1 cellular context compared by ENCODE assay signal in the genomic region with DNA sequence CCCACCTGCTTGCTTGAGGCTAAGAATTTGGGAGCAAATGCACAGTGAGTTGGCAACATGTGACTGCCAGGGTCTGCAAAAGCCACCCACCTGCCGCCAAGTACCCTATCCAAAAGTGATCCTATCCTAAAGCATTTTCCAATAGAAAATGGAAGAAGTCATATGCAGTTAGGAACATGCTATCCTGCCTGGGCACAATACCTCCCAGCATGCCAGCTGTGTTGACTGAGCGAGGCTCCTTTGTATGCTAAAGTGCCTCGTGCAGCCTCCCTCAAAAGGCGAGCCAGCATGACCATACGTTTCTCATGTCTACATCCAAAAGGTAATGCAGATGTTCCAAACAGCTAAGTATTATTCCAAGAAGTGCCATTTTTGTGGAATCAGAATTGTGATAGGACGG.
TF ChIP-seq lines count a peak whose summit lies in the region.

No MANE protein-coding gene starts in this region.

TF ChIP-seq in GM23338, 12 proteins besides CTCF, POLR2A, EP300 and RAD21 (continued from another document):
- TF ChIP-seq, protein P1, sequence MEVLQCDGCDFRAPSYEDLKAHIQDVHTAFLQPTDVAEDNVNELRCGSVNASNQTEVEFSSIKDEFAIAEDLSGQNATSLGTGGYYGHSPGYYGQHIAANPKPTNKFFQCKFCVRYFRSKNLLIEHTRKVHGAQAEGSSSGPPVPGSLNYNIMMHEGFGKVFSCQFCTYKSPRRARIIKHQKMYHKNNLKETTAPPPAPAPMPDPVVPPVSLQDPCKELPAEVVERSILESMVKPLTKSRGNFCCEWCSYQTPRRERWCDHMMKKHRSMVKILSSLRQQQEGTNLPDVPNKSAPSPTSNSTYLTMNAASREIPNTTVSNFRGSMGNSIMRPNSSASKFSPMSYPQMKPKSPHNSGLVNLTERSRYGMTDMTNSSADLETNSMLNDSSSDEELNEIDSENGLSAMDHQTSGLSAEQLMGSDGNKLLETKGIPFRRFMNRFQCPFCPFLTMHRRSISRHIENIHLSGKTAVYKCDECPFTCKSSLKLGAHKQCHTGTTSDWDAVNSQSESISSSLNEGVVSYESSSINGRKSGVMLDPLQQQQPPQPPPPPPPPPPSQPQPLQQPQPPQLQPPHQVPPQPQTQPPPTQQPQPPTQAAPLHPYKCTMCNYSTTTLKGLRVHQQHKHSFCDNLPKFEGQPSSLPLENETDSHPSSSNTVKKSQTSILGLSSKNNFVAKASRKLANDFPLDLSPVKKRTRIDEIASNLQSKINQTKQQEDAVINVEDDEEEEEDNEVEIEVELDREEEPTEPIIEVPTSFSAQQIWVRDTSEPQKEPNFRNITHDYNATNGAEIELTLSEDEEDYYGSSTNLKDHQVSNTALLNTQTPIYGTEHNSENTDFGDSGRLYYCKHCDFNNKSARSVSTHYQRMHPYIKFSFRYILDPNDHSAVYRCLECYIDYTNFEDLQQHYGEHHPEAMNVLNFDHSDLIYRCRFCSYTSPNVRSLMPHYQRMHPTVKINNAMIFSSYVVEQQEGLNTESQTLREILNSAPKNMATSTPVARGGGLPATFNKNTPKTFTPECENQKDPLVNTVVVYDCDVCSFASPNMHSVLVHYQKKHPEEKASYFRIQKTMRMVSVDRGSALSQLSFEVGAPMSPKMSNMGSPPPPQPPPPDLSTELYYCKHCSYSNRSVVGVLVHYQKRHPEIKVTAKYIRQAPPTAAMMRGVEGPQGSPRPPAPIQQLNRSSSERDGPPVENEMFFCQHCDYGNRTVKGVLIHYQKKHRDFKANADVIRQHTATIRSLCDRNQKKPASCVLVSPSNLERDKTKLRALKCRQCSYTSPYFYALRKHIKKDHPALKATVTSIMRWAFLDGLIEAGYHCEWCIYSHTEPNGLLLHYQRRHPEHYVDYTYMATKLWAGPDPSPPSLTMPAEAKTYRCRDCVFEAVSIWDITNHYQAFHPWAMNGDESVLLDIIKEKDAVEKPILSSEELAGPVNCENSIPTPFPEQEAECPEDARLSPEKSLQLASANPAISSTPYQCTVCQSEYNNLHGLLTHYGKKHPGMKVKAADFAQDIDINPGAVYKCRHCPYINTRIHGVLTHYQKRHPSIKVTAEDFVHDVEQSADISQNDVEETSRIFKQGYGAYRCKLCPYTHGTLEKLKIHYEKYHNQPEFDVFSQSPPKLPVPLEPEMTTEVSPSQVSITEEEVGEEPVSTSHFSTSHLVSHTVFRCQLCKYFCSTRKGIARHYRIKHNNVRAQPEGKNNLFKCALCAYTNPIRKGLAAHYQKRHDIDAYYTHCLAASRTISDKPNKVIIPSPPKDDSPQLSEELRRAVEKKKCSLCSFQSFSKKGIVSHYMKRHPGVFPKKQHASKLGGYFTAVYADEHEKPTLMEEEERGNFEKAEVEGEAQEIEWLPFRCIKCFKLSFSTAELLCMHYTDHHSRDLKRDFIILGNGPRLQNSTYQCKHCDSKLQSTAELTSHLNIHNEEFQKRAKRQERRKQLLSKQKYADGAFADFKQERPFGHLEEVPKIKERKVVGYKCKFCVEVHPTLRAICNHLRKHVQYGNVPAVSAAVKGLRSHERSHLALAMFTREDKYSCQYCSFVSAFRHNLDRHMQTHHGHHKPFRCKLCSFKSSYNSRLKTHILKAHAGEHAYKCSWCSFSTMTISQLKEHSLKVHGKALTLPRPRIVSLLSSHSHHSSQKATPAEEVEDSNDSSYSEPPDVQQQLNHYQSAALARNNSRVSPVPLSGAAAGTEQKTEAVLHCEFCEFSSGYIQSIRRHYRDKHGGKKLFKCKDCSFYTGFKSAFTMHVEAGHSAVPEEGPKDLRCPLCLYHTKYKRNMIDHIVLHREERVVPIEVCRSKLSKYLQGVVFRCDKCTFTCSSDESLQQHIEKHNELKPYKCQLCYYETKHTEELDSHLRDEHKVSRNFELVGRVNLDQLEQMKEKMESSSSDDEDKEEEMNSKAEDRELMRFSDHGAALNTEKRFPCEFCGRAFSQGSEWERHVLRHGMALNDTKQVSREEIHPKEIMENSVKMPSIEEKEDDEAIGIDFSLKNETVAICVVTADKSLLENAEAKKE (CRISPR knock-in tag; IDR thresholded peaks at IDR 0.05) = no peak
